27 cellular contexts compared by ENCODE assay signal in the genomic region with DNA sequence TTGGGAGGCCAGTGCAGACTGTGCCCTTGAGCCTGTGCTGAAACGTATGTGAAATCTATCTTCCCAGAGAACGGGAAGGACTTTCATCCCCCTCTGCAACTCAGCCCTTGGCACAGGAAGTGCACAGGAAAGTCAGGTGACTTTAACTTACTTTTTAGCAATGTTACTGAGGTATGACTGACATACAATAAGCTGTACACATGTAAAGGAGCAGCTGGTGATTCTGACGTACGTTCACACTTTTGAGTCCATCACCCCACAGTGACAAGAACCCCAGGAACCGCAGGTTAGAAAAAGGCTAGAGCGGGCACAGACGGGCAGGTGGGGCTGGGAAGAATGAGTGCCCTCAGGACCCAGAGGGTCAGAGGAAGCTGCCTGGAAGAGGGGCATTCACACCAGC.
"Had no signal": no experiment of that assay in that cellular context is flagged by ENCODE, and none has a peak within 500 bp of the region (broad histone marks: within the 10 kb centered on the region; RNA-seq: fewer than 3 reads in every experiment).

No MANE protein-coding gene starts in this region.

- H3K27me3 Mint-ChIP-seq: activated naive CD8-positive, alpha-beta T cell treated with anti-CD3 and anti-CD28 coated beads, Interleukin-2, amount 10 ng/mL, durations not matched to agents 7 days and 5 days had no signal

- H3K27ac Mint-ChIP-seq: activated naive CD8-positive, alpha-beta T cell treated with anti-CD3 and anti-CD28 coated beads, Interleukin-2, amount 10 ng/mL, durations not matched to agents 7 days and 5 days; activated T-helper 2 cell treated with anti-CD3 and anti-CD28 coated beads, Interferon-gamma antibody, Interleukin-2, Interleukin-4, amounts not matched to agents 10 μg/mL and 5 μg/mL and 100 μg/mL, durations not matched to agents 14 hours and 24 hours and 36 hours had no signal

- H3K9me3 ChIP-seq: adrenal gland, MG63, SJCRH30, SK-N-SH had no signal

- ATAC-seq: Panc1, Right ventricle myocardium inferior had no signal

- DNase-seq: activated CD4-positive, alpha-beta T cell treated with anti-CD3 and anti-CD28 coated beads, Interleukin-2, amount 50 U/mL, for 4 hours; activated CD4-positive, CD25-positive, alpha-beta regulatory T cell; activated CD8-positive, alpha-beta memory T cell treated with anti-CD3 and anti-CD28 coated beads for 24 hours; activated naive CD4-positive, alpha-beta T cell treated with anti-CD3 and anti-CD28 coated beads, Interleukin-2, amount 50 U/mL, for 16 hours; activated naive CD8-positive, alpha-beta T cell treated with anti-CD3 and anti-CD28 coated beads, Interleukin-2, amount 10 ng/mL, durations not matched to agents 7 days and 5 days; activated T-cell treated with anti-CD3 and anti-CD28 coated beads, Interleukin-2, amount 50 U/mL, for 48 hours; anterior cingulate cortex; MG63; MV-4-11; NCI-H1092 treated with DMSO at 0.1 percent for 48 hours; NCI-H1417 treated with DMSO at 0.1 percent for 48 hours; NCI-H1694 treated with DMSO at 0.1 percent for 48 hours; NCI-H2029 treated with DMSO at 0.1 percent for 48 hours; NCI-H510A; NCI-H526 treated with DMSO at 0.1 percent for 48 hours; NCI-H82; OCI-M1; RPMI8226; SJCRH30; SK-N-SH; T-helper 1 cell had no signal

- H3K36me3 ChIP-seq: MG63, SJCRH30 had no signal

- H3K9ac ChIP-seq: KMS-11, SK-N-SH had no signal

- H3K4me2 ChIP-seq: KMS-11, SK-N-SH had no signal

- H3K4me3 Mint-ChIP-seq: activated naive CD8-positive, alpha-beta T cell treated with anti-CD3 and anti-CD28 coated beads, Interleukin-2, amount 10 ng/mL, durations not matched to agents 7 days and 5 days had no signal

- H3K27me3 ChIP-seq: adrenal gland, MG63, SJCRH30 had no signal

- H3K9me3 Mint-ChIP-seq: activated naive CD8-positive, alpha-beta T cell treated with anti-CD3 and anti-CD28 coated beads, Interleukin-2, amount 10 ng/mL, durations not matched to agents 7 days and 5 days; activated T-helper 2 cell treated with anti-CD3 and anti-CD28 coated beads, Interferon-gamma antibody, Interleukin-2, Interleukin-4, amounts not matched to agents 10 μg/mL and 5 μg/mL and 100 μg/mL, durations not matched to agents 14 hours and 24 hours and 36 hours had no signal

- H3K4me1 ChIP-seq: adrenal gland, SJCRH30 had no signal

- H3K27ac ChIP-seq: adrenal gland, KMS-11, SJCRH30, VCaP had no signal

- H3K4me3 ChIP-seq: adrenal gland, MG63, SJCRH30 had no signal
